In the genomic region with DNA sequence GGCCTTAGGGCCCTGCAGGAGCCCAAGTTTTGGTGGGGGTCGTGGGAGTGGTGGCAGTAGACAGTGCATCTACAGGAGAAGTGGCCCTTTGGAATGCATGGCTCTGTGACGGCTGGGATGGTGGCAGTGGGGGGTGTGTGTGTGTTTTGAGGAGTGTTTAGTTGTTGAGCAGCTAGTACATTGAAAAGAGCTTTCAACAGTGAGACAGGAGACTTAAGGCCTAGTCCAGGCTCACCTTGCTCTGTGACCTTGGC, we compare ENCODE assay signal across 1 cellular context.
TF ChIP-seq lines count a peak whose summit lies in the region.

No MANE protein-coding gene starts in this region.

TF ChIP-seq in HEK293T, 16 proteins besides CTCF, POLR2A, EP300 and RAD21 (continued from another document):
- TF ChIP-seq PKNOX1 (IDR thresholded peaks at IDR 0.05) (no peak), ARNT (IDR thresholded peaks at IDR 0.05) (no peak), TARDBP (IDR thresholded peaks at IDR 0.05) (no peak), CTBP1 (IDR thresholded peaks at IDR 0.05; ENCODE audit: borderline replicate concordance) (no peak), ZNF384 (IDR thresholded peaks at IDR 0.05) (no peak), LEF1 (IDR thresholded peaks at IDR 0.05; ENCODE audit: borderline replicate concordance) (no peak), HDGF (IDR thresholded peaks at IDR 0.05; ENCODE audit: borderline replicate concordance) (no peak), FOXK2 (IDR thresholded peaks at IDR 0.05) (no peak), L3MBTL2 (conservative IDR thresholded peaks at IDR 0.05) (no peak), FOXA1 (IDR thresholded peaks at IDR 0.05) (no peak), SP1 (IDR thresholded peaks at IDR 0.05) (no peak), NFRKB (IDR thresholded peaks at IDR 0.05) (no peak)
